13 cellular contexts compared by ENCODE assay signal in the genomic region with DNA sequence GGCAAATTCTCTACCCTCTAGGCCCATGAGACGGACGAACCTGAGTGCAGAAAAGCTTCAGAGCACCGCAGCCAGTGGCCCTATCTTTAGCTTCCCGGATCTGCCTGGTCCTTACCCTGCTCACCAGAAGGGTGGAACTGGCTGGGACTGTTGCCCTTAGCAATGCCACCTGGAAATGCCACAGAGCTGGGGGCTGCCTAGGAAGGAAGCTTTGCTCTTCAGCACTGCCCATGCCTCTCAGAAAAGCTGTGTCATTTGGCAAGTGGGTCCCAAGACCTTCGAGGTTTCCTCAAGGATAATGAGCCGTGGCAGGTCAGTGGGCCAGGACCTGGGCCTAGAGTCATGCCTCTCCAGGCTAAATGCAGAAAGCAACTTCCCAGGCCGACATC. TPM values are rescaled to one million over a fixed set of nuclear protein-coding genes. Genes with fewer than 3 reads are reported as not detected.
DNase-seq lines count a peak whose midpoint lies in the region; ATAC-seq and TF ChIP-seq lines count a peak whose summit lies in the region.
"Had no signal": no experiment of that assay in that cellular context is flagged by ENCODE, and none has a peak within 500 bp of the region (broad histone marks: within the 10 kb centered on the region; RNA-seq: fewer than 3 reads in every experiment).

No MANE protein-coding gene starts in this region.

- H3K27ac ChIP-seq in H9 (ENCODE audit: insufficient read length, low read depth, low read length) (no peak overlapping the region), trophoblast cell (ENCODE audit: low read depth, low read length) (no peak overlapping the region)
- H3K27ac ChIP-seq in CD4-positive, alpha-beta memory T cell (ENCODE audit: low read depth, low read length), result no peak overlapping the region
- H3K27ac ChIP-seq: cardiac muscle cell had no signal

- no peak for ATAC-seq in HG03571 (IDR thresholded peaks at IDR 0.05; ENCODE audit: unreplicated experiment)
- ATAC-seq: stimulated activated naive CD8-positive, alpha-beta T cell treated with anti-CD3 and anti-CD28 coated beads, Interleukin-15, Interleukin-2, amounts not matched to agents 100 U/mL and 50 U/mL, for 24 hours had no signal

- H3K18ac ChIP-seq in H9 (ENCODE audit: insufficient read length, low read depth, low read length) (no peak overlapping the region), trophoblast cell (ENCODE audit: low read length) (no peak overlapping the region)

- H3T11ph ChIP-seq in H9 (ENCODE audit: low read length), result no peak overlapping the region

- H4K5ac ChIP-seq in H9 (ENCODE audit: insufficient read length, low read depth, low read length), result no peak overlapping the region

- H3K4me1 ChIP-seq in H9 (ENCODE audit: insufficient read depth, low read length) (no peaks in the 10 kb centered on the region), trophoblast cell (ENCODE audit: control insufficient read depth in 1 of 2, insufficient read depth in 2 of 2, low read length in 2 of 2) (peaks cover 7 to 17% of the 10 kb centered on the region in 2 experiments)
- H3K4me1 ChIP-seq in CD4-positive, alpha-beta memory T cell (ENCODE audit: insufficient read depth, low read length), result peaks cover 34% of the 10 kb centered on the region

- H3K14ac ChIP-seq in H9 (ENCODE audit: insufficient read depth, low read length), result no peak overlapping the region
- H3K14ac ChIP-seq in trophoblast cell (ENCODE audit: low read length), result no peak overlapping the region

- H3K4me2 ChIP-seq in H9 (ENCODE audit: insufficient read depth, insufficient read length, low read length) (no peak overlapping the region), trophoblast cell (ENCODE audit: low read length) (no peak overlapping the region)

- no peaks in the 10 kb centered on the region for H3K79me2 ChIP-seq in H9 (ENCODE audit: insufficient read depth, low read length)
- H3K79me2 ChIP-seq in trophoblast cell (ENCODE audit: control insufficient read depth, insufficient read depth, low read length, poor library complexity), result no peaks in the 10 kb centered on the region

- H3K4ac ChIP-seq in H9 (ENCODE audit: low read depth, low read length), result no peak overlapping the region
- H3K4ac ChIP-seq in trophoblast cell (ENCODE audit: low read depth, low read length), result no peak overlapping the region

- TF ChIP-seq CTCF in AG10803 (conservative IDR thresholded peaks at IDR 0.05; ENCODE audit: low read length) (no peak; the same call in 1 of the 2 replicates), H9 (conservative IDR thresholded peaks at IDR 0.05) (no peak), epithelial cell of proximal tubule (conservative IDR thresholded peaks at IDR 0.05; ENCODE audit: low read depth, low read length) (no peak)

- no peak overlapping the region for H3K27ac Mint-ChIP-seq in H9
- H3K27ac Mint-ChIP-seq in CD4-positive, alpha-beta memory T cell, result no peak overlapping the region
- H3K27ac Mint-ChIP-seq: activated T-helper 2 cell treated with anti-CD3 and anti-CD28 coated beads, Interferon-gamma antibody, Interleukin-2, Interleukin-4, amounts not matched to agents 10 μg/mL and 5 μg/mL and 100 μg/mL, durations not matched to agents 14 hours and 24 hours and 36 hours had no signal

- H4K91ac ChIP-seq in H9 (ENCODE audit: insufficient read length, low read depth, low read length) (no peak overlapping the region), trophoblast cell (ENCODE audit: low read depth, low read length) (no peak overlapping the region)

- POLR2A ChIA-PET in CD4-positive, alpha-beta memory T cell (lab: Charles Lee; ENCODE audit: partially characterized antibody), result no interaction called here

- H3K4me3 ChIP-seq in AG10803 (ENCODE audit: low read length), result peak overlapping the region; percentile 87
- peak overlapping the region; percentile 13 for H3K4me3 ChIP-seq in epithelial cell of proximal tubule (ENCODE audit: low read depth, low read length)
- no peak overlapping the region for H3K4me3 ChIP-seq in trophoblast cell (ENCODE audit: low read depth, low read length)
- H3K4me3 ChIP-seq in CD4-positive, alpha-beta memory T cell (ENCODE audit: low read length in 2 of 2), result no peak overlapping the region
- H3K4me3 ChIP-seq: cardiac muscle cell had no signal

- H3K27me3 ChIP-seq in H9 (ENCODE audit: insufficient read depth, low read length) (peaks cover 99% of the 10 kb centered on the region), trophoblast cell (ENCODE audit: insufficient read depth, low read length) (peaks cover 90% of the 10 kb centered on the region)
- peaks cover 56% of the 10 kb centered on the region for H3K27me3 ChIP-seq in CD4-positive, alpha-beta memory T cell (ENCODE audit: insufficient read depth, low read length)

- H3K56ac ChIP-seq in H9 (ENCODE audit: insufficient read length, low read depth, low read length), result no peak overlapping the region

- no peak overlapping the region for H2AFZ ChIP-seq in H9 (ENCODE audit: low read length)
- no peak overlapping the region for H2AFZ ChIP-seq in trophoblast cell (ENCODE audit: insufficient read depth, low read length, poor library complexity)

- no peak overlapping the region for H3K4me3 Mint-ChIP-seq in H9
- H3K4me3 Mint-ChIP-seq in CD4-positive, alpha-beta memory T cell, result no peak overlapping the region

- H2BK12ac ChIP-seq in H9 (ENCODE audit: insufficient read length, low read depth, low read length), result no peak overlapping the region
- no peak overlapping the region for H2BK12ac ChIP-seq in trophoblast cell (ENCODE audit: low read length)

- H2BK120ac ChIP-seq in H9 (ENCODE audit: low read depth, low read length, poor library complexity, severe bottlenecking), result no peak overlapping the region
- H2BK120ac ChIP-seq in trophoblast cell (ENCODE audit: insufficient read depth, low read length, poor library complexity), result no peak overlapping the region

- H3K27me3 Mint-ChIP-seq in H9 (ENCODE audit: low read depth), result peaks cover 98% of the 10 kb centered on the region
- H3K27me3 Mint-ChIP-seq in CD4-positive, alpha-beta memory T cell, result peaks cover 56 to 70% of the 10 kb centered on the region in 2 donors

- H3K9ac ChIP-seq in H9 (ENCODE audit: extremely low read depth, insufficient read length, low read length), result no peak overlapping the region
- no peak overlapping the region for H3K9ac ChIP-seq in trophoblast cell (ENCODE audit: low read length)

- no peaks in the 10 kb centered on the region for H4K20me1 ChIP-seq in H9 (ENCODE audit: control insufficient read depth, insufficient read depth, insufficient read length)

- H3K4me1 Mint-ChIP-seq in H9, result peaks cover 3 to 9% of the 10 kb centered on the region in 2 experiments
- H3K4me1 Mint-ChIP-seq in CD4-positive, alpha-beta memory T cell, result peaks cover 11 to 36% (median 18%) of the 10 kb centered on the region in 4 donors

- H3K23ac ChIP-seq in H9 (ENCODE audit: insufficient read length, low read depth, low read length), result no peak overlapping the region
- H3K23ac ChIP-seq in trophoblast cell (ENCODE audit: low read length), result peak overlapping the region; percentile 41

- no peak for DNase-seq in AG10803 (ENCODE audit: low read depth)
- DNase-seq in H9, result peak; percentile 25
- DNase-seq in epithelial cell of proximal tubule (ENCODE audit: low read depth), result no peak
- no peak for DNase-seq in trophoblast cell
- DNase-seq in NCI-H2029 treated with DMSO at 0.1 percent for 48 hours (lab: John Stamatoyannopoulos, UW), result no peak
- DNase-seq in NK-92 (lab: John Stamatoyannopoulos, UW; ENCODE audit: unreplicated experiment), result no peak
- DNase-seq in CD4-positive, alpha-beta memory T cell, result no peak
- DNase-seq: KBM-7; stimulated activated naive CD8-positive, alpha-beta T cell treated with anti-CD3 and anti-CD28 coated beads, Interleukin-15, Interleukin-2, amounts not matched to agents 100 U/mL and 50 U/mL, for 24 hours had no signal

- H2AK5ac ChIP-seq in H9 (ENCODE audit: insufficient read length, low read length) (no peak overlapping the region), trophoblast cell (ENCODE audit: low read length) (no peak overlapping the region)

- H2BK5ac ChIP-seq in H9 (ENCODE audit: insufficient read length, low read length), result no peak overlapping the region
- H2BK5ac ChIP-seq in trophoblast cell (ENCODE audit: low read depth, low read length, poor library complexity), result no peak overlapping the region

- no peaks in the 10 kb centered on the region for H3K23me2 ChIP-seq in H9 (ENCODE audit: insufficient read length, low read depth, low read length, poor library complexity, severe bottlenecking)

- peaks cover 6 to 21% of the 10 kb centered on the region in 2 experiments; a peak in 4 of 5 replicates for H3K9me3 Mint-ChIP-seq in H9
- H3K9me3 Mint-ChIP-seq in CD4-positive, alpha-beta memory T cell, result peaks cover 0 to 10% (median 2%) of the 10 kb centered on the region in 8 donors
- H3K9me3 Mint-ChIP-seq: activated T-helper 2 cell treated with anti-CD3 and anti-CD28 coated beads, Interferon-gamma antibody, Interleukin-2, Interleukin-4, amounts not matched to agents 10 μg/mL and 5 μg/mL and 100 μg/mL, durations not matched to agents 14 hours and 24 hours and 36 hours had no signal

- H2BK20ac ChIP-seq in H9 (ENCODE audit: low read depth, low read length, poor library complexity, severe bottlenecking), result no peak overlapping the region

- no peak overlapping the region for H2BK15ac ChIP-seq in H9 (ENCODE audit: low read depth, low read length)

- H4K8ac ChIP-seq in H9 (replicated peaks; ENCODE audit: insufficient read length, low read depth, low read length), result no peak overlapping the region
- no peak overlapping the region for H4K8ac ChIP-seq in trophoblast cell (ENCODE audit: low read depth, low read length)

- H3K9me3 ChIP-seq in H9 (ENCODE audit: control insufficient read depth, low read depth, low read length) (no peaks in the 10 kb centered on the region), trophoblast cell (ENCODE audit: insufficient read depth, low read depth, low read length) (peaks cover 44% of the 10 kb centered on the region)
- H3K9me3 ChIP-seq in CD4-positive, alpha-beta memory T cell (ENCODE audit: control insufficient read depth in 1 of 2, low read length in 2 of 2), result no peaks in the 10 kb centered on the region

- H4K12ac ChIP-seq in trophoblast cell (ENCODE audit: low read depth, low read length), result no peak overlapping the region

- no CpG with 5 or more reads among the region's 7 CpGs for WGBS in H9 (ENCODE audit: extremely low coverage, insufficient read length, low lambda C conversion rate)
- no CpG with 5 or more reads among the region's 7 CpGs for WGBS in trophoblast cell (ENCODE audit: extremely low coverage, insufficient coverage, insufficient read length)

- intact Hi-C loops in CD4-positive, alpha-beta memory T cell (cut with micrococcal nuclease), result no loop called here

- no peaks in the 10 kb centered on the region; a peak in 2 of 7 replicates for H3K36me3 Mint-ChIP-seq in H9 (ENCODE audit: insufficient read depth in 1 of 3, low read depth in 3 of 3)
- H3K36me3 Mint-ChIP-seq in CD4-positive, alpha-beta memory T cell, result peaks cover 2 to 4% of the 10 kb centered on the region in 2 donors

- H3K79me1 ChIP-seq in H9 (ENCODE audit: insufficient read depth, low read depth, low read length, poor library complexity, severe bottlenecking) (no peaks in the 10 kb centered on the region), trophoblast cell (ENCODE audit: low read length) (no peaks in the 10 kb centered on the region)

- H3K36me3 ChIP-seq in trophoblast cell (ENCODE audit: control insufficient read depth in 1 of 2, insufficient read depth in 2 of 2, low read length in 2 of 2), result no peaks in the 10 kb centered on the region
- no peaks in the 10 kb centered on the region for H3K36me3 ChIP-seq in CD4-positive, alpha-beta memory T cell (ENCODE audit: insufficient read depth, low read length)
- H3K36me3 ChIP-seq: cardiac muscle cell had no signal

- CTCF ChIA-PET in CD4-positive, alpha-beta memory T cell (lab: Charles Lee; ENCODE audit: partially characterized antibody), result interaction anchor here (1.1 to 4.4 kb wide), 7 partner anchors 9 to 20 kb away, joined by 3 to 38 read pairs (median 5); partner anchors contain the start of gene HOXA11

RNA-seq across cellular contexts. Expression of gene HOXA10, which starts 2.2 kb away (rescaled TPM):
- total RNA-seq in H9 (2021), result not detected in 2 replicates
- total RNA-seq in epithelial cell of proximal tubule, result 36.7 and 51.7 TPM in 2 replicates
- 1.5 and 2.1 TPM in 2 replicates for polyA plus RNA-seq in trophoblast cell (2013)
- not detected for total RNA-seq in CD4-positive, alpha-beta memory T cell
- not detected for polyA plus RNA-seq in CD4-positive, alpha-beta memory T cell
- total RNA-seq: activated T-helper 2 cell treated with anti-CD3 and anti-CD28 coated beads, Interferon-gamma antibody, Interleukin-2, Interleukin-4, amounts not matched to agents 10 μg/mL and 5 μg/mL and 100 μg/mL, durations not matched to agents 14 hours and 24 hours and 36 hours; cardiac muscle cell had no signal
- polyA plus RNA-seq: cardiac muscle cell had no signal

RNA-seq across cellular contexts. Expression of gene HOXA11, which starts 8.7 kb away (rescaled TPM):
- total RNA-seq in H9 (2021), result not detected in 2 replicates
- 10.7 and 12.5 TPM in 2 replicates for total RNA-seq in epithelial cell of proximal tubule
- polyA plus RNA-seq in trophoblast cell (2013), result 1.5 and 2.2 TPM in 2 replicates
- total RNA-seq in CD4-positive, alpha-beta memory T cell, result not detected
- not detected for polyA plus RNA-seq in CD4-positive, alpha-beta memory T cell
- total RNA-seq: activated T-helper 2 cell treated with anti-CD3 and anti-CD28 coated beads, Interferon-gamma antibody, Interleukin-2, Interleukin-4, amounts not matched to agents 10 μg/mL and 5 μg/mL and 100 μg/mL, durations not matched to agents 14 hours and 24 hours and 36 hours; cardiac muscle cell; lung microvascular endothelial cell had no signal
- polyA plus RNA-seq: cardiac muscle cell had no signal

RNA-seq across cellular contexts. Expression of gene HOXA9, which starts 11.0 kb away (rescaled TPM):
- total RNA-seq in H9 (2021) (not detected in 2 replicates), epithelial cell of proximal tubule (82.4 and 104 TPM in 2 replicates)
- 1.2 and 1.5 TPM in 2 replicates for polyA plus RNA-seq in trophoblast cell (2013)
- total RNA-seq in CD4-positive, alpha-beta memory T cell, result not detected
- polyA plus RNA-seq in CD4-positive, alpha-beta memory T cell, result not detected
- total RNA-seq: activated T-helper 2 cell treated with anti-CD3 and anti-CD28 coated beads, Interferon-gamma antibody, Interleukin-2, Interleukin-4, amounts not matched to agents 10 μg/mL and 5 μg/mL and 100 μg/mL, durations not matched to agents 14 hours and 24 hours and 36 hours; cardiac muscle cell had no signal
- polyA plus RNA-seq: cardiac muscle cell had no signal

RNA-seq across cellular contexts. Expression of gene HOXA7, which starts 19.9 kb away (rescaled TPM):
- not detected in 2 replicates for total RNA-seq in H9 (2021)
- total RNA-seq in epithelial cell of proximal tubule, result 21.4 and 27.9 TPM in 2 replicates
- polyA plus RNA-seq in trophoblast cell (2013), result not detected in 2 replicates
- total RNA-seq in CD4-positive, alpha-beta memory T cell, result not detected
- polyA plus RNA-seq in CD4-positive, alpha-beta memory T cell, result not detected
- total RNA-seq: activated T-helper 2 cell treated with anti-CD3 and anti-CD28 coated beads, Interferon-gamma antibody, Interleukin-2, Interleukin-4, amounts not matched to agents 10 μg/mL and 5 μg/mL and 100 μg/mL, durations not matched to agents 14 hours and 24 hours and 36 hours; cardiac muscle cell had no signal
- polyA plus RNA-seq: cardiac muscle cell had no signal

RNA-seq across cellular contexts. Expression of gene HOXA13, which starts 23.6 kb away (rescaled TPM):
- total RNA-seq in H9 (2021) (not detected in 2 replicates), epithelial cell of proximal tubule (not detected in 2 replicates)
- polyA plus RNA-seq in trophoblast cell (2013), result 0.82 and 1.00 TPM in 2 replicates
- not detected for total RNA-seq in CD4-positive, alpha-beta memory T cell
- polyA plus RNA-seq in CD4-positive, alpha-beta memory T cell, result not detected
- total RNA-seq: activated T-helper 2 cell treated with anti-CD3 and anti-CD28 coated beads, Interferon-gamma antibody, Interleukin-2, Interleukin-4, amounts not matched to agents 10 μg/mL and 5 μg/mL and 100 μg/mL, durations not matched to agents 14 hours and 24 hours and 36 hours; cardiac muscle cell; lung microvascular endothelial cell had no signal
- polyA plus RNA-seq: cardiac muscle cell had no signal

Comparison
In these comparisons a context has a peak if more than half of its experiments do, and no peak if none do; other contexts are left out.
1. H3K4me3 ChIP-seq: peak in AG10803 (single experiment) and epithelial cell of proximal tubule (single experiment); none in trophoblast cell (single experiment) and CD4-positive, alpha-beta memory T cell (0 of 2).
2. RNA of gene HOXA10, which starts 2.2 kb away (total RNA-seq): 36.7 to 51.7 TPM in epithelial cell of proximal tubule; not detected in H9 and not detected in CD4-positive, alpha-beta memory T cell; every median in the first group is over 10 times any median in the second.
3. RNA of gene HOXA11, which starts 8.7 kb away (total RNA-seq): 10.7 to 12.5 TPM in epithelial cell of proximal tubule; not detected in CD4-positive, alpha-beta memory T cell and not detected in H9; every median in the first group is over 10 times any median in the second.
4. RNA of gene HOXA9, which starts 11.0 kb away (total RNA-seq): 82.4 to 104 TPM in epithelial cell of proximal tubule; not detected in CD4-positive, alpha-beta memory T cell and not detected in H9; every median in the first group is over 10 times any median in the second.